ENCODE assay signal across 21 cellular contexts in the genomic region with DNA sequence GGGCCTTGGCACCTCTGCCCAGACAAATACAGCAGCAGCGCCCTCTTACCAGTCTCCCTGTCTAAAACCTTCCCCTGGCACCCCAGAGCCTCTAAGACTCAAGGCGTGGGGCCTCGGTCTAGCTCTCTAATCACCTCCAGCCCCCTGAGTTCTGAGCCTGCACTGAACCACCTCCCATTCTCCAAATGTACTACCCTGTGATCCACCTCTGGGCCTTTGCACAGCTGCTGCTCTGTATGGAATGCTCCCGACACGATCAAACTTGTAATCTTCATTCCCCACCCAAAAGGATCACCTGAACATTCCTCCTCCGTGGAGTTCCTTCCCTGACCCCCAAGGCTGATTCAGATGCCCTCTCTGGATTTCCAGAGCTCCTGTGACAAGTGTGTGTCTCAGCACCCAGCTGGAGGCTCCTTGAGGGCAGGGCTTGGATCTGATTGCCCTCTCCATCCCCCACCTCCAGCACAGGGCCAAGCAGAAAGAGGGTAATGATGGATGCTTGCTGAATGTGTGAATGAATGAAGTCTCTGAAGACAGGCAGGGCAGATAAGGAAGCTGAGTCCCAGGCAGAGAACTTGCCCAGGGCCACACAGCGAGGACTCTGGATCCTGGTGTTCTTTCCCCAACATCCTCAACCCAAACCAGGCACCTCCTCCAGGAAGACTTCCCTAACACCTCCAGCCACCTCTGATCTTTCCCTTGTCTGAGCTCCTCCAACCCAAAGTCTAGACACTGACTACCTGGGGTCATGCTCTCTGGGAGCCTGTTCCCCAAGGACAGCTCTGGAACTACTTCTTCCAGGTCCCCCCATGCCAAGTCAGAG. TPM values are rescaled to one million over a fixed set of nuclear protein-coding genes. Genes with fewer than 3 reads are reported as not detected.
A peak's percentile ranks its signal among the peaks of the same experiment; 100 is the strongest.
DNase-seq lines count a peak whose midpoint lies in the region; ATAC-seq and TF ChIP-seq lines count a peak whose summit lies in the region.
"Had no signal": no experiment of that assay in that cellular context is flagged by ENCODE, and none has a peak within 500 bp of the region (broad histone marks: within the 10 kb centered on the region; RNA-seq: fewer than 3 reads in every experiment).

No MANE protein-coding gene starts in this region.

- H3K4me2 ChIP-seq in mesenchymal stem cell (ENCODE audit: low read length, poor library complexity, severe bottlenecking), result no peak overlapping the region
- H3K4me2 ChIP-seq in smooth muscle cell, result no peak overlapping the region
- H3K4me2 ChIP-seq: BLaER1 had no signal

- WGBS in body of pancreas, 2 donors, result 60 to 76% methylated on average over 7 of the region's 7 CpGs
- 96% methylated on average over 7 of the region's 7 CpGs for WGBS in mesenchymal stem cell
- WGBS in smooth muscle cell (ENCODE audit: low lambda C conversion rate), result 91% methylated on average over 7 of the region's 7 CpGs

- H3K79me1 ChIP-seq in mesenchymal stem cell (replicated peaks; ENCODE audit: low read length, poor library complexity, severe bottlenecking), result peaks cover 2% of the 10 kb centered on the region

- H3K79me2 ChIP-seq in smooth muscle cell (ENCODE audit: low read depth), result peaks cover 9% of the 10 kb centered on the region

- peaks cover 60% of the 10 kb centered on the region for H3K4me1 Mint-ChIP-seq in Caco-2 (ENCODE audit: low read depth, unreplicated experiment)

- TF ChIP-seq CTCF in Caco-2 (IDR thresholded peaks at IDR 0.05; ENCODE audit: insufficient read depth in 1 of 2, low read depth in 1 of 2, low read length in 1 of 2, severe bottlenecking in 1 of 2, unreplicated experiment in 1 of 2), result no peak
- no peak for TF ChIP-seq CTCF in body of pancreas (IDR thresholded peaks at IDR 0.05)
- no peak for TF ChIP-seq CTCF in smooth muscle cell (IDR thresholded peaks at IDR 0.05; ENCODE audit: borderline replicate concordance, insufficient read depth, poor library complexity, severe bottlenecking)

- DNase-seq in Caco-2 (no peak), body of pancreas (no peak), mesenchymal stem cell (no peak), smooth muscle cell (lab: John Stamatoyannopoulos, UW; ENCODE audit: unreplicated experiment) (no peak), NCI-H1436 (lab: John Stamatoyannopoulos, UW) (no peak), NCI-H748 treated with DMSO at 0.1 percent for 48 hours (lab: John Stamatoyannopoulos, UW) (no peak), amygdala (lab: John Stamatoyannopoulos, UW) (no peak)
- DNase-seq: activated CD4-positive, alpha-beta T cell treated with anti-CD3 and anti-CD28 coated beads for 36 hours; activated gamma-delta T cell; activated naive CD8-positive, alpha-beta T cell treated with anti-CD3 and anti-CD28 coated beads, Interleukin-2, amount 10 ng/mL, durations not matched to agents 7 days and 5 days; activated T-cell treated with anti-CD3 and anti-CD28 coated beads for 4 hours; DND-41; KBM-7; kidney; NCI-H2081; stimulated activated naive CD8-positive, alpha-beta T cell treated with anti-CD3 and anti-CD28 coated beads, Interleukin-15, amount 100 ng/mL, for 72 hours; thyroid gland had no signal

- no peak overlapping the region for H2BK12ac ChIP-seq in mesenchymal stem cell (ENCODE audit: low read length in 2 of 2)

- no peak overlapping the region for H2AK5ac ChIP-seq in mesenchymal stem cell (ENCODE audit: low read length, severe bottlenecking)

- peaks cover 52% of the 10 kb centered on the region for H3K36me3 Mint-ChIP-seq in Caco-2 (ENCODE audit: insufficient read depth, unreplicated experiment)
- H3K36me3 Mint-ChIP-seq: activated naive CD8-positive, alpha-beta T cell treated with anti-CD3 and anti-CD28 coated beads, Interleukin-2, amount 10 ng/mL, durations not matched to agents 7 days and 5 days had no signal

- no peak overlapping the region for H2BK5ac ChIP-seq in mesenchymal stem cell (ENCODE audit: low read depth, low read length, poor library complexity, severe bottlenecking)

- H3K4me1 ChIP-seq in Caco-2 (peaks cover 49% of the 10 kb centered on the region), body of pancreas (peaks cover 97% of the 10 kb centered on the region), mesenchymal stem cell (ENCODE audit: control insufficient read depth, insufficient read depth, low read depth, low read length) (peaks cover 64% of the 10 kb centered on the region), smooth muscle cell (ENCODE audit: low read depth) (peaks cover 19% of the 10 kb centered on the region)

- H3K4me3 ChIP-seq in Caco-2 (ENCODE audit: low read depth, low read length) (no peak overlapping the region), body of pancreas (no peak overlapping the region), mesenchymal stem cell (ENCODE audit: insufficient read depth in 1 of 2, low read depth in 1 of 2, low read length in 2 of 2) (no peak overlapping the region), smooth muscle cell (no peak overlapping the region)
- H3K4me3 ChIP-seq: BLaER1, lung, thyroid gland had no signal

- H3K4ac ChIP-seq in mesenchymal stem cell (ENCODE audit: low read depth in 1 of 2, low read length in 2 of 2), result no peak overlapping the region

- H3K36me3 ChIP-seq in Caco-2 (ENCODE audit: control insufficient read depth, insufficient read depth, low read length), result peaks cover 43% of the 10 kb centered on the region
- no peaks in the 10 kb centered on the region for H3K36me3 ChIP-seq in body of pancreas (replicated peaks in 1 of 2; ENCODE audit: insufficient read depth in 1 of 2, low read depth in 2 of 2)
- peaks cover 0 to 11% of the 10 kb centered on the region in 2 experiments for H3K36me3 ChIP-seq in mesenchymal stem cell (ENCODE audit: control insufficient read depth in 1 of 2, insufficient read depth in 2 of 2, low read depth in 1 of 2, low read length in 2 of 2)
- H3K36me3 ChIP-seq in smooth muscle cell (ENCODE audit: low read depth), result no peaks in the 10 kb centered on the region
- H3K36me3 ChIP-seq: BLaER1, thyroid gland had no signal

- no peak overlapping the region for H3K23ac ChIP-seq in mesenchymal stem cell (ENCODE audit: low read length in 2 of 2)

- H4K8ac ChIP-seq in mesenchymal stem cell (ENCODE audit: low read length), result no peak overlapping the region

- H3K27ac ChIP-seq in body of pancreas (peak overlapping the region; percentile 84 to 97 (median 92)), mesenchymal stem cell (ENCODE audit: low read length, poor library complexity, severe bottlenecking) (no peak overlapping the region), smooth muscle cell (ENCODE audit: low read depth) (peak overlapping the region; percentile 97)
- H3K27ac ChIP-seq: BLaER1, thyroid gland had no signal

- no peaks in the 10 kb centered on the region for H3K9me3 ChIP-seq in Caco-2
- H3K9me3 ChIP-seq in body of pancreas, result no peaks in the 10 kb centered on the region
- H3K9me3 ChIP-seq in mesenchymal stem cell (ENCODE audit: control insufficient read depth, low read length), result no peaks in the 10 kb centered on the region
- H3K9me3 ChIP-seq in smooth muscle cell (replicated peaks; ENCODE audit: low read depth), result no peaks in the 10 kb centered on the region
- H3K9me3 ChIP-seq: BLaER1, thyroid gland had no signal

- H4K91ac ChIP-seq in mesenchymal stem cell (ENCODE audit: low read length), result peak overlapping the region; percentile 72

- H3K9ac ChIP-seq in mesenchymal stem cell (ENCODE audit: low read length) (no peak overlapping the region), smooth muscle cell (ENCODE audit: low read depth) (no peak overlapping the region)
- H3K9ac ChIP-seq: BLaER1 had no signal

- BruUV-seq in Caco-2 (replicated peaks; lab: Mats Ljungman, UMichigan), result no TSS peak

- H2BK15ac ChIP-seq in mesenchymal stem cell (ENCODE audit: low read depth, poor library complexity, severe bottlenecking), result no peak overlapping the region

- H3K27me3 ChIP-seq in Caco-2 (replicated peaks; ENCODE audit: control insufficient read depth, insufficient read depth, low read length) (no peaks in the 10 kb centered on the region), body of pancreas (no peaks in the 10 kb centered on the region), mesenchymal stem cell (ENCODE audit: control insufficient read depth in 1 of 2, insufficient read depth in 1 of 2, low read length in 2 of 2) (peaks cover 0 to 8% of the 10 kb centered on the region in 2 experiments), smooth muscle cell (ENCODE audit: low read depth) (no peaks in the 10 kb centered on the region)
- H3K27me3 ChIP-seq: thyroid gland had no signal

- H2BK120ac ChIP-seq in mesenchymal stem cell (ENCODE audit: low read depth, low read length), result no peak overlapping the region

- H2AFZ ChIP-seq in mesenchymal stem cell (ENCODE audit: low read depth, low read length) (no peak overlapping the region), smooth muscle cell (ENCODE audit: low read depth) (no peak overlapping the region)

- H3K14ac ChIP-seq in mesenchymal stem cell (ENCODE audit: low read length in 2 of 2), result no peak overlapping the region

- H3K18ac ChIP-seq in mesenchymal stem cell (ENCODE audit: low read depth in 1 of 2, low read length in 2 of 2), result no peak overlapping the region

- H3K27me3 Mint-ChIP-seq in Caco-2 (ENCODE audit: insufficient read depth, unreplicated experiment), result no peaks in the 10 kb centered on the region
- H3K27me3 Mint-ChIP-seq: activated CD4-positive, alpha-beta T cell treated with anti-CD3 and anti-CD28 coated beads for 36 hours; stimulated activated naive CD8-positive, alpha-beta T cell treated with anti-CD3 and anti-CD28 coated beads, Interleukin-15, amount 100 ng/mL, for 72 hours had no signal

- intact Hi-C loops in Caco-2 (cut with micrococcal nuclease; ENCODE audit: unreplicated experiment), result loop anchor here (5.0 kb wide), 1 partner anchor 37 kb away; a partner anchor contains a TSS
- intact Hi-C loops in body of pancreas (cut with DNase I), result no loop called here

- POLR2A ChIA-PET in Caco-2 (lab: Charles Lee), result interaction anchor here (0.6 to 4.2 kb wide), 3 partner anchors 11 to 50 kb away, joined by 3 to 33 read pairs (median 3); no protein-coding TSS in a partner anchor

- no peak for TF ChIP-seq POLR2A in body of pancreas (IDR thresholded peaks at IDR 0.05)

- CTCF ChIA-PET in Caco-2 (lab: Charles Lee), result interaction anchor here (1.4 to 7.9 kb wide), 3 partner anchors 11 to 37 kb away, joined by 3 to 74 read pairs (median 13); a partner anchor contains a TSS

- no peaks in the 10 kb centered on the region for H3K9me3 Mint-ChIP-seq in Caco-2 (ENCODE audit: unreplicated experiment)
- H3K9me3 Mint-ChIP-seq: activated naive CD8-positive, alpha-beta T cell treated with anti-CD3 and anti-CD28 coated beads, Interleukin-2, amount 10 ng/mL, durations not matched to agents 7 days and 5 days; stimulated activated naive CD8-positive, alpha-beta T cell treated with anti-CD3 and anti-CD28 coated beads, Interleukin-15, amount 100 ng/mL, for 72 hours had no signal

- peaks cover 18% of the 10 kb centered on the region for H3F3A ChIP-seq in smooth muscle cell (ENCODE audit: low read depth)

- no peak for ATAC-seq in body of pancreas
- ATAC-seq: activated CD4-positive, alpha-beta T cell treated with anti-CD3 and anti-CD28 coated beads for 36 hours; HCT116; SK-N-SH treated with all-trans-retinoic acid at 6 μM for 48 hours; stimulated activated naive CD8-positive, alpha-beta T cell treated with anti-CD3 and anti-CD28 coated beads, Interleukin-15, amount 100 ng/mL, for 72 hours had no signal

- H3K27ac Mint-ChIP-seq in Caco-2 (ENCODE audit: unreplicated experiment), result peak overlapping the region; percentile 37
- H3K27ac Mint-ChIP-seq: activated CD4-positive, alpha-beta T cell treated with anti-CD3 and anti-CD28 coated beads for 36 hours; activated naive CD8-positive, alpha-beta T cell treated with anti-CD3 and anti-CD28 coated beads, Interleukin-2, amount 10 ng/mL, durations not matched to agents 7 days and 5 days had no signal

- peaks cover 9% of the 10 kb centered on the region for H4K20me1 ChIP-seq in smooth muscle cell (ENCODE audit: low read depth)

- no peak overlapping the region for H3K4me3 Mint-ChIP-seq in Caco-2 (ENCODE audit: unreplicated experiment)
- H3K4me3 Mint-ChIP-seq: activated CD4-positive, alpha-beta T cell treated with anti-CD3 and anti-CD28 coated beads for 36 hours; activated naive CD8-positive, alpha-beta T cell treated with anti-CD3 and anti-CD28 coated beads, Interleukin-2, amount 10 ng/mL, durations not matched to agents 7 days and 5 days; stimulated activated naive CD8-positive, alpha-beta T cell treated with anti-CD3 and anti-CD28 coated beads, Interleukin-15, amount 100 ng/mL, for 72 hours had no signal

RNA-seq across cellular contexts. Expression of a gene that starts 18.3 kb away (rescaled TPM):
- 492 and 501 TPM in 2 replicates for total RNA-seq in Caco-2 (2022)
- 100 to 1,000 TPM; 122 to 209 TPM for total RNA-seq in body of pancreas
- polyA plus RNA-seq in mesenchymal stem cell (2013, experiment 1 of 2), result 16.5 TPM
- 13.7 TPM for polyA plus RNA-seq in mesenchymal stem cell (2013, experiment 2 of 2)
- total RNA-seq in smooth muscle cell, result 87.7 and 113 TPM in 2 replicates
- polyA plus RNA-seq in smooth muscle cell, result 130 and 249 TPM in 2 replicates

RNA-seq across cellular contexts. Expression of a gene that starts 23.3 kb away (rescaled TPM):
- 87.1 and 102 TPM in 2 replicates for total RNA-seq in Caco-2 (2022)
- 100 to 1,000 TPM in 1 of 2 donors, 10 to 100 TPM in 1; 63.3 to 208 TPM for total RNA-seq in body of pancreas
- polyA plus RNA-seq in mesenchymal stem cell (2013, experiment 1 of 2), result 26.6 TPM
- polyA plus RNA-seq in mesenchymal stem cell (2013, experiment 2 of 2), result 23.6 TPM
- total RNA-seq in smooth muscle cell, result 45.2 and 65.3 TPM in 2 replicates
- polyA plus RNA-seq in smooth muscle cell, result 45.6 and 54.2 TPM in 2 replicates

RNA-seq across cellular contexts. Expression of a gene that starts 38.7 kb away (rescaled TPM):
- total RNA-seq in Caco-2 (2022) (19.3 and 25.0 TPM in 2 replicates), body of pancreas (10 to 100 TPM; 27.5 to 28.3 TPM), smooth muscle cell (3.1 and 9.3 TPM in 2 replicates)
- polyA plus RNA-seq in mesenchymal stem cell (2013, experiment 1 of 2), result 12.0 TPM
- 10.4 TPM for polyA plus RNA-seq in mesenchymal stem cell (2013, experiment 2 of 2)
- 7.4 and 16.1 TPM in 2 replicates for polyA plus RNA-seq in smooth muscle cell
